8 cellular contexts compared by ENCODE assay signal in genomic region chr1:168466703-168467081, GRCh38.
A peak's percentile ranks its signal among the peaks of the same experiment; 100 is the strongest.
DNase-seq lines count a peak whose midpoint lies in the region; ATAC-seq lines count a peak whose summit lies in the region.

No MANE protein-coding gene starts in this region.

- ATAC-seq in left ventricle myocardium superior (peak; percentile 32), HG03103 (IDR thresholded peaks at IDR 0.05; ENCODE audit: low read depth, unreplicated experiment) (peak; percentile 53)

- intact Hi-C loops in left ventricle myocardium superior (cut with micrococcal nuclease), result no loop called here
- intact Hi-C loops in cardiac septum (cut with DNase I), result no loop called here
- intact Hi-C loops in dendritic cell treated with granulocyte-macrophage colony-stimulating factor and Interleukin-4, amounts not matched to agents 40 ng/mL and 50 ng/mL, for 4 days (cut with micrococcal nuclease), result loop anchor here (5.0 kb wide), 1 partner anchor 36 kb away; no protein-coding TSS in a partner anchor

- peaks cover 34% of the 10 kb centered on the region for H3K4me1 Mint-ChIP-seq in dendritic cell treated with granulocyte-macrophage colony-stimulating factor and Interleukin-4, amounts not matched to agents 40 ng/mL and 50 ng/mL, for 4 days (ENCODE audit: low read depth)

- DNase-seq in left ventricle myocardium superior, result no peak
- no peak for DNase-seq in cardiac septum (ENCODE audit: low spot score)
- no peak for DNase-seq in dermis blood vessel endothelial cell
- no peak for DNase-seq in anterior cingulate cortex (lab: John Stamatoyannopoulos, UW)
- DNase-seq in DMS79 (lab: John Stamatoyannopoulos, UW), result no peak
- no peak for DNase-seq in AML-193 (lab: John Stamatoyannopoulos, UW)

- peak overlapping the region; percentile 72 for H3K27ac Mint-ChIP-seq in dendritic cell treated with granulocyte-macrophage colony-stimulating factor and Interleukin-4, amounts not matched to agents 40 ng/mL and 50 ng/mL, for 4 days

- no peak overlapping the region for H3K4me3 Mint-ChIP-seq in dendritic cell treated with granulocyte-macrophage colony-stimulating factor and Interleukin-4, amounts not matched to agents 40 ng/mL and 50 ng/mL, for 4 days

- no peaks in the 10 kb centered on the region for H3K27me3 Mint-ChIP-seq in dendritic cell treated with granulocyte-macrophage colony-stimulating factor and Interleukin-4, amounts not matched to agents 40 ng/mL and 50 ng/mL, for 4 days

- peaks cover 10% of the 10 kb centered on the region for H3K9me3 Mint-ChIP-seq in dendritic cell treated with granulocyte-macrophage colony-stimulating factor and Interleukin-4, amounts not matched to agents 40 ng/mL and 50 ng/mL, for 4 days

- no peaks in the 10 kb centered on the region for H3K36me3 Mint-ChIP-seq in dendritic cell treated with granulocyte-macrophage colony-stimulating factor and Interleukin-4, amounts not matched to agents 40 ng/mL and 50 ng/mL, for 4 days (ENCODE audit: low read depth)
